Comparison of ENCODE assay signal across 32 cellular contexts in the genomic region with DNA sequence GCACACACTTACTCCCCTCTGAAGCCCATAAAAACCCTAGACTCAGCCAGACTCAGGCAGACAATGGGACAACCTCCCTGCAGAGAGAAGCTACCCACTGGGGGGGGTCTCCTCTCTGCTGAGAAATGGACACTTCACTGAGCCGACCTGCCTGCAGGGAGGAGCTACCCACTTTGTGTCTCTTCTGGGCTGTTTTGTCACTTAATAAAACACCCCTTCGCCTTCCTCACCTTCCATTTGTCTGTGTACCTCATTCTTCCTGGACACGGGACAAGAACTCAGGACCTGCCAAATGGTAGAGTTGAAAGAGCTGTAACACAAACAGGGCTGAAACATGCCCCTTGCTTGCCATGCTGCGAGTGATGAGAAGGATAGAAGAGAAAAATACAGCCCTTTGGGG.
"Had no signal": no experiment of that assay in that cellular context is flagged by ENCODE, and none has a peak within 500 bp of the region (broad histone marks: within the 10 kb centered on the region; RNA-seq: fewer than 3 reads in every experiment).

No MANE protein-coding gene starts in this region.

- ATAC-seq: activated CD8-positive, alpha-beta memory T cell treated with anti-CD3 and anti-CD28 coated beads, Interleukin-2, amount 10 ng/mL, durations not matched to agents 7 days and 5 days; activated T-cell treated with anti-CD3 and anti-CD28 coated beads, Interleukin-2, amount 50 U/mL, for 72 hours; activated T-helper 17 cell treated with anti-CD3 and anti-CD28 coated beads, Interleukin-2, amount 50 U/mL, for 72 hours had no signal

- H3K9me3 ChIP-seq: MG63 had no signal

- DNase-seq: activated CD4-positive, alpha-beta memory T cell treated with anti-CD3 and anti-CD28 coated beads, Interleukin-2, amount 10 ng/mL, durations not matched to agents 7 days and 5 days; activated CD4-positive, alpha-beta T cell treated with anti-CD3 and anti-CD28 coated beads for 1 hour; activated CD4-positive, alpha-beta T cell treated with anti-CD3 and anti-CD28 coated beads for 48 hours; activated CD4-positive, CD25-positive, alpha-beta regulatory T cell; activated CD8-positive, alpha-beta memory T cell treated with anti-CD3 and anti-CD28 coated beads for 24 hours; activated CD8-positive, alpha-beta memory T cell treated with anti-CD3 and anti-CD28 coated beads, Interleukin-2, amount 10 ng/mL, durations not matched to agents 7 days and 5 days; activated effector memory CD4-positive, alpha-beta T cell treated with anti-CD3 and anti-CD28 coated beads, Interleukin-2, amount 50 U/mL, for 16 hours; activated naive CD4-positive, alpha-beta T cell; activated naive CD4-positive, alpha-beta T cell treated with anti-CD3 and anti-CD28 coated beads, Interleukin-2, amount 50 U/mL, for 16 hours; activated naive CD8-positive, alpha-beta T cell treated with anti-CD3 and anti-CD28 coated beads for 36 hours; activated T-cell treated with anti-CD3 and anti-CD28 coated beads, Interleukin-2, amount 50 U/mL, for 1 hour; activated T-cell treated with anti-CD3 and anti-CD28 coated beads, Interleukin-2, amount 50 U/mL, for 72 hours; amniotic stem cell; aorta; brain microvascular endothelial cell; central memory CD4-positive, alpha-beta T cell; Kasumi-1; MG63; NCI-H1092 treated with DMSO at 0.1 percent for 48 hours; NCI-H1417; NCI-H1694; NCI-H1930; NCI-H2081 treated with DMSO at 0.1 percent for 48 hours; NCI-H345; NCI-H524 treated with DMSO at 0.1 percent for 48 hours; Right ventricle myocardium superior; SW 1271; T-helper 1 cell; T-helper 2 cell; T1000; WERI-Rb-1 had no signal

- H3K36me3 ChIP-seq: brain microvascular endothelial cell, MG63, WERI-Rb-1 had no signal

- H3K27ac ChIP-seq: brain microvascular endothelial cell, WERI-Rb-1 had no signal

- H3K27me3 ChIP-seq: brain microvascular endothelial cell, MG63 had no signal

- H3K4me3 ChIP-seq: MG63 had no signal
